Comparison of ENCODE assay signal across 8 cellular contexts in the genomic region with DNA sequence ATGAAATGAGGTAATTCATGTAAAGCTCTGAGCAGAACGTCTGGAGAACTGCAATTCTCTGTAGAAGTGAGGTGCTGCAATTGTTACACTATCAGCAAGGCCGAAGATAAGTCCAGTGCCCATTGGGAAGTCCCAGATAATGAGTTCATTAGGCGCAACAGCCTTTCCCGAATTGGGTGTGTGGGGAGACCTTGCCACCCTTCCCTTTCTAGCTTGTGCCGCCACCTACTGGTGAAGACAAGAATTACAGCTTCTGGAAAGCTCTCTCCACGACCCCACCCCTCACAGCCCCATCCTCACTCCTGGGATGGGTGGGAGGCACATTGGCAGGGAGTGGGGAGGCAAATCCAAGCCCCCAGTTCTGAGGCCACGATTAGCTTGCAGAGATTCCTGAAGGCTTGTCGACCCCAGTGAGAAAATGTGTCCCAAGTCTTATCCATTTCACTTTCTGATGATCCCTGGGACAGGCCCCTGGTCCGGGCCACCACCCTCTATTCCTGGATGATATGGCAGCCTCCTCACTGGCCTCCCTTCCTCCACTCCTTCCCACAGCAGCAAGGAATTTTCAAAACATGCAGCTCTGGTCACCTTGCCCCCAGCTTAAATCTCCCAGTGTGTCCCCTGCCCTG.
DNase-seq lines count a peak whose midpoint lies in the region; ATAC-seq and TF ChIP-seq lines count a peak whose summit lies in the region.

No MANE protein-coding gene starts in this region.

- no peaks in the 10 kb centered on the region for H4K20me1 ChIP-seq in MM.1S (ENCODE audit: insufficient read depth, low read length)

- ATAC-seq in GM21717 (IDR thresholded peaks at IDR 0.05; ENCODE audit: unreplicated experiment): no peak

- H3K9ac ChIP-seq in MM.1S (ENCODE audit: low read length): no peak overlapping the region

- no peaks in the 10 kb centered on the region for H3K9me2 ChIP-seq in MM.1S (replicated peaks; ENCODE audit: insufficient read depth, low read length)

- TF ChIP-seq CTCF in MM.1S (IDR thresholded peaks at IDR 0.05; ENCODE audit: low read length) (peak; percentile 92), brain microvascular endothelial cell (IDR thresholded peaks at IDR 0.05; ENCODE audit: low read depth, low read length, missing control alignments) (peak; percentile 89)

- H3K4me3 ChIP-seq in MM.1S (ENCODE audit: low read length) (no peak overlapping the region), brain microvascular endothelial cell (ENCODE audit: low read depth, low read length) (no peak overlapping the region)

- H3F3A ChIP-seq in MM.1S (ENCODE audit: insufficient read depth, low read length): no peaks in the 10 kb centered on the region

- H3K36me3 ChIP-seq in MM.1S (replicated peaks; ENCODE audit: insufficient read depth, low read length) (no peaks in the 10 kb centered on the region), brain microvascular endothelial cell (replicated peaks) (no peaks in the 10 kb centered on the region)

- no peak overlapping the region for H2AFZ ChIP-seq in MM.1S (ENCODE audit: low read length)

- no peak overlapping the region for H3K27ac ChIP-seq in MM.1S (ENCODE audit: low read length)
- H3K27ac ChIP-seq in brain microvascular endothelial cell: no peak overlapping the region

- H3K9me3 ChIP-seq in MM.1S (replicated peaks; ENCODE audit: insufficient read depth, low read length): no peaks in the 10 kb centered on the region

- H3K79me2 ChIP-seq in MM.1S (ENCODE audit: low read length): no peaks in the 10 kb centered on the region

- DNase-seq in NCI-H2081 (lab: John Stamatoyannopoulos, UW) (peak; percentile 41 to 51), NCI-H2081 treated with DMSO at 0.1 percent for 48 hours (lab: John Stamatoyannopoulos, UW) (no peak), MM.1S (peak; percentile 48), UCSD-AML1 (lab: John Stamatoyannopoulos, UW; ENCODE audit: unreplicated experiment) (peak; percentile 43), brain microvascular endothelial cell (peak; percentile 30), inferior parietal cortex (ENCODE audit: extremely low spot score) (peak; percentile 88)
- peak; percentile 72 for DNase-seq in stimulated activated CD4-positive, alpha-beta T cell treated with anti-CD3 and anti-CD28 coated beads, Interleukin-15, amount 100 ng/mL, for 24 hours

- no peaks in the 10 kb centered on the region for H3K27me3 ChIP-seq in MM.1S (replicated peaks; ENCODE audit: insufficient read depth, low read length)
- H3K27me3 ChIP-seq in brain microvascular endothelial cell (replicated peaks): no peaks in the 10 kb centered on the region

- in situ Hi-C loops in brain microvascular endothelial cell (cut with HindIII; ENCODE audit: low pct_ligation_motif_present, low sequenced_read_pairs): no loop called here

- H3K4me2 ChIP-seq in MM.1S (ENCODE audit: low read depth, low read length): no peak overlapping the region

- H3K4me1 ChIP-seq in MM.1S (ENCODE audit: low read length): no peaks in the 10 kb centered on the region
